ENCODE assay signal across 8 cellular contexts in the genomic region with DNA sequence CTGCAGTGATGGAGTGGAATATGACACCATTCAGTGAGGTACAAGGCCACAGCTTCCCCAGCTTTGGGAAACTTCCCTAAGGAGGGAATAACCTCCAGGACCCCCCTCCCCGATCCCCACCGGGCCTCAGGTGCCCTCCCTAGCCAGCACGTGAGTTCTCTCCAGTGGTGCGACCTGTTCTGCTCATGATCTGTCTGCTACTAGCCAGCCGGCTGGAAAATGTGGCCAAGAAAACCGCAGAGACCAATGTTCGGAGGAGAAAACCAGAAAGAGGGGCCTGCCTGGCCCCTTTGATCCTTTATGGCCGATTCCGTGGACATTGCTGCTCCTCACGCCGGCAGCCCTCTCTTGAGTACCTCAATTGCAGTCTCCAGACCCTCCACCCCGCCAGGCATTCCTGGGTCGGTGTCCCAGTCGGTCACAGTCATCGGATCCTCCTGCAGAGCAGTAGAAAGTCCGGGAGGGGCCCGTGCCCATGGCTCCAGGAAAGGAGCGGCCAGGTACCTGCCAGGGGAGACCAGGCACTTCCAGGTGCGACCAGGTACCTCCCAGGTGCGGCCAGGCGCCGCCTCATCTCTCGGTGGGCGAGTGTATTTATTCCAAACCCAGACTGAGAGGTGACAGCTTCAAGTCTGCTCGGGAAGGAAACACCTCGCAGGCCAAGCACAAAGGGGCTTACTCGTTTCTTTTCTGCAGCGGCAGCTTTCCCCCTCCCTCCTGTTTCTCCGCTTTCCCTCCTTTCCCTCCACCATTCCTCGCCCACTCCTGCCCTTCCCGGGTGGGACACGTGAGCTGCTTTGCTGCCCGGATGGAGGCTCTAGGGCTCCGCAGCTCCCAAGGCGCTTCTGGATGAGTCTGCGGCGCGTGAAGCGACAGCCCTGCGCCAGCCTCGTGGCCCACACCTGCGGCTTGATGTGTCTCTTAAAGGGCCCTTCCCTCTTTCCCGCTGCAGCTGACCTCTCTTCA. TPM values are rescaled to one million over a fixed set of nuclear protein-coding genes. Genes with fewer than 3 reads are reported as not detected.
A peak's percentile ranks its signal among the peaks of the same experiment; 100 is the strongest.
DNase-seq lines count a peak whose midpoint lies in the region; ATAC-seq and TF ChIP-seq lines count a peak whose summit lies in the region.

No MANE protein-coding gene starts in this region.

- no peak for TF ChIP-seq CTCF in brain (conservative IDR thresholded peaks at IDR 0.05)
- TF ChIP-seq CTCF in left lung (IDR thresholded peaks at IDR 0.05) = no peak
- TF ChIP-seq CTCF in testis (IDR thresholded peaks at IDR 0.05) = no peak
- TF ChIP-seq CTCF in GM10266 (IDR thresholded peaks at IDR 0.05; ENCODE audit: control insufficient read depth, insufficient read depth, low read depth, missing control alignments) = no peak

- DNase-seq in activated CD8-positive, alpha-beta memory T cell treated with anti-CD3 and anti-CD28 coated beads for 48 hours (ENCODE audit: low read depth in 2 of 3, low spot score in 2 of 3) = peak in 2 of 3 experiments; percentile 0 to 2
- no peak for DNase-seq in activated CD8-positive, alpha-beta memory T cell treated with anti-CD3 and anti-CD28 coated beads, Interleukin-2, amount 50 U/mL, for 4 hours
- DNase-seq in left lung (peak in 1 of 2 donors; percentile 82), testis (peak; percentile 62), GM10266 (ENCODE audit: extremely low spot score) (no peak), middle frontal gyrus (ENCODE audit: extremely low spot score, low spot score) (no peak)

- no peak overlapping the region for H3K27ac ChIP-seq in left lung
- H3K27ac ChIP-seq in testis = no peak overlapping the region

- ATAC-seq in left lung (peak; percentile 66), GM21825 (IDR thresholded peaks at IDR 0.05; ENCODE audit: unreplicated experiment) (no peak)

- H3K36me3 ChIP-seq in left lung (no peaks in the 10 kb centered on the region), testis (ENCODE audit: low read depth, missing control alignments) (no peaks in the 10 kb centered on the region)

- peaks cover 16% of the 10 kb centered on the region for H3K36me3 Mint-ChIP-seq in brain

- H3K4me3 ChIP-seq in left lung = no peak overlapping the region
- H3K4me3 ChIP-seq in testis = peak overlapping the region; percentile 22 to 43

- peaks cover 9% of the 10 kb centered on the region for H3K27me3 Mint-ChIP-seq in brain

- peak overlapping the region in 3 of 5 experiments; percentile 11 to 76 (median 66) for H3K4me3 Mint-ChIP-seq in brain

- H3K27me3 ChIP-seq in left lung = peaks cover 16 to 50% of the 10 kb centered on the region in 2 donors
- H3K27me3 ChIP-seq in testis = no peaks in the 10 kb centered on the region

- intact Hi-C loops in left lung (cut with DNase I) = no loop called here
- intact Hi-C loops in testis (cut with DNase I; ENCODE audit: low total_unique reads) = no loop called here

- H3K27ac Mint-ChIP-seq in brain = peak overlapping the region in 1 of 5 experiments; percentile 78

- peaks cover 14% of the 10 kb centered on the region for H3K4me1 Mint-ChIP-seq in brain

- H3K9me3 Mint-ChIP-seq in brain = peaks cover 0 to 11% (median 4%) of the 10 kb centered on the region in 5 experiments

- WGBS in testis, 2 donors = 2 to 4% methylated on average over 32 to 43 of the region's 43 CpGs

- H3K4me1 ChIP-seq in left lung (peaks cover 0 to 5% of the 10 kb centered on the region in 2 donors), testis (no peaks in the 10 kb centered on the region)

- no peak for TF ChIP-seq POLR2A in testis (IDR thresholded peaks at IDR 0.05)

- H3K9me3 ChIP-seq in left lung (peaks cover 0 to 5% of the 10 kb centered on the region in 2 donors), testis (no peaks in the 10 kb centered on the region)

RNA-seq across cellular contexts. Expression of gene AGK, which starts 39.6 kb away (rescaled TPM):
- 30.8 TPM for polyA plus RNA-seq in brain (ENCODE audit: insufficient read depth, low read depth, low replicate concordance)
- 10 to 100 TPM; 24.4 to 29.0 TPM for total RNA-seq in left lung
- 10 to 100 TPM; 25.1 to 32.4 TPM for total RNA-seq in testis
- 14.9 TPM for polyA plus RNA-seq in testis (ENCODE audit: insufficient read depth, low read depth, low replicate concordance)

Comparison
In these comparisons a context has a peak if more than half of its experiments do, and no peak if none do; other contexts are left out.
1. DNase-seq: peak in activated CD8-positive, alpha-beta memory T cell treated with anti-CD3 and anti-CD28 coated beads for 48 hours (2 of 3) and testis (single experiment); none in activated CD8-positive, alpha-beta memory T cell treated with anti-CD3 and anti-CD28 coated beads, Interleukin-2, amount 50 U/mL, for 4 hours (single experiment), GM10266 (single experiment) and middle frontal gyrus (single experiment).
2. H3K4me3 ChIP-seq: peak in testis (2 of 2); none in left lung (0 of 2).